In genomic region chrX:40056420-40056819, GRCh38 we compare ENCODE assay signal across 19 cellular contexts. TPM values are rescaled to one million over a fixed set of nuclear protein-coding genes. Genes with fewer than 3 reads are reported as not detected.
A peak's percentile ranks its signal among the peaks of the same experiment; 100 is the strongest.
DNase-seq lines count a peak whose midpoint lies in the region; ATAC-seq and TF ChIP-seq lines count a peak whose summit lies in the region.
"Had no signal": no experiment of that assay in that cellular context is flagged by ENCODE, and none has a peak within 500 bp of the region (broad histone marks: within the 10 kb centered on the region; RNA-seq: fewer than 3 reads in every experiment).

No MANE protein-coding gene starts in this region.

- BruUV-seq in PC-3 (replicated peaks; lab: Mats Ljungman, UMichigan), result no TSS peak

- no peaks in the 10 kb centered on the region for H3K27me3 ChIP-seq in PC-3 (ENCODE audit: low read length)

- peaks cover 4% of the 10 kb centered on the region; the same call in 1 of the 2 replicates for H3K9me3 ChIP-seq in PC-3 (ENCODE audit: low read length)

- no peaks in the 10 kb centered on the region for H3F3A ChIP-seq in PC-3 (ENCODE audit: low read length, unreplicated experiment)

- peak overlapping the region; percentile 32; the same call in 1 of the 2 replicates for H3K27ac ChIP-seq in PC-3 (ENCODE audit: low read length)
- H3K27ac ChIP-seq: PC-9 had no signal

- CTCF ChIA-PET in PC-3 (lab: Charles Lee), result no interaction called here

- H3K9me2 ChIP-seq in PC-3 (replicated peaks; ENCODE audit: low read length), result no peaks in the 10 kb centered on the region

- peaks cover 46% of the 10 kb centered on the region for H3K36me3 ChIP-seq in PC-3 (ENCODE audit: low read depth, low read length)

- no peak for TF ChIP-seq CTCF in PC-3 (conservative IDR thresholded peaks at IDR 0.05; ENCODE audit: low read depth, low read length)

- H3K4me1 ChIP-seq in PC-3 (ENCODE audit: insufficient read depth, low read length), result peaks cover 26% of the 10 kb centered on the region
- H3K4me1 ChIP-seq: HAP-1 had no signal

- intact Hi-C loops in PC-3 (cut with micrococcal nuclease), result no loop called here

- H3K4me3 ChIP-seq in PC-3 (ENCODE audit: low read length), result no peak overlapping the region
- H3K4me3 ChIP-seq: HAP-1, PC-9 had no signal

- no peak overlapping the region for H3K9ac ChIP-seq in PC-3 (ENCODE audit: low read length)

- POLR2A ChIA-PET in PC-3 (lab: Charles Lee; ENCODE audit: unreplicated experiment), result no interaction called here

- peak; percentile 7 for DNase-seq in CD1c-positive myeloid dendritic cell (ENCODE audit: extremely low spot score)
- no peak for DNase-seq in PC-3
- DNase-seq in myocyte (ENCODE audit: low read depth), result peak; percentile 18
- DNase-seq in NCI-H1048 (lab: John Stamatoyannopoulos, UW), result no peak
- DNase-seq in SKM-1 (lab: John Stamatoyannopoulos, UW; ENCODE audit: unreplicated experiment), result no peak
- DNase-seq in stimulated activated CD4-positive, alpha-beta T cell treated with anti-CD3 and anti-CD28 coated beads, Interleukin-1b, Interleukin-23, amount 100 ng/mL, for 48 hours, result no peak
- DNase-seq: ACHN; CD4-positive, alpha-beta memory T cell; DMS79; GF-D8; NCI-H1092; NCI-H1694 treated with DMSO at 0.1 percent for 48 hours; NCI-H446; PC-9; Right ventricle myocardium superior had no signal

- no peaks in the 10 kb centered on the region for H3K79me2 ChIP-seq in PC-3 (ENCODE audit: low read length)

- ATAC-seq in GM18907 (IDR thresholded peaks at IDR 0.05; ENCODE audit: unreplicated experiment) (peak; percentile 48), PC-3 (no peak), HG02938 (IDR thresholded peaks at IDR 0.05; ENCODE audit: unreplicated experiment) (no peak)
- ATAC-seq: SK-N-SH treated with all-trans-retinoic acid at 6 μM for 48 hours had no signal

- H4K20me1 ChIP-seq in PC-3 (ENCODE audit: low read length), result no peaks in the 10 kb centered on the region

- no peak overlapping the region for H3K4me2 ChIP-seq in PC-3 (ENCODE audit: low read length)
- H3K4me2 ChIP-seq: PC-9 had no signal

- no peak overlapping the region for H2AFZ ChIP-seq in PC-3 (ENCODE audit: low read length)
- H2AFZ ChIP-seq: PC-9 had no signal

RNA-seq across cellular contexts. Expression of gene BCOR, which starts 41.3 kb away (rescaled TPM):
- total RNA-seq in PC-3 (2014; rRNA removed) (21.8 and 41.9 TPM in 2 replicates), myocyte (13.9 and 14.6 TPM in 2 replicates)
- polyA plus RNA-seq in myocyte (2012), result 17.2 TPM

Comparison
In these comparisons a context has a peak if more than half of its experiments do, and no peak if none do; other contexts are left out.
1. DNase-seq: peak in CD1c-positive myeloid dendritic cell (single experiment) and myocyte (single experiment); none in PC-3 (single experiment), NCI-H1048 (single experiment), SKM-1 (single experiment) and stimulated activated CD4-positive, alpha-beta T cell treated with anti-CD3 and anti-CD28 coated beads, Interleukin-1b, Interleukin-23, amount 100 ng/mL, for 48 hours (single experiment).